ENCODE assay signal across 14 cellular contexts in the genomic region with DNA sequence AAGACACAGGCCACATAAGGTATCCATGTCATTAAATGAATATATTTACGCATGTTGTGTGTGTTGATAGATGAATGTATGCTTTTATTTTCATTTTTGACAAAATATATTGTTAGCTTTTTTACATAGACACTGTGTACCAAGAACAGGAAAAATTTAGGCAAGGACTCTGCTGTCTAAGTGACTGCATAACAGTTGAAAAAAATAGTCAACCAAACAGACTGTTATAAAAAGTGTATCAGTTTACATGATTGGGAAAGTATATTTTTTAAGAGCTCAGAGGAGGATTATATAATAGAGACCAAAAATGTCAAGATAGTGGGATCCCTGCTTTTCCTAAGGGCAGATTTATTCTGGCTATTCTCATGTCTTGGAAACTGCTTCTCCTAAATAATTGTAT.
DNase-seq lines count a peak whose midpoint lies in the region; FAIRE-seq and TF ChIP-seq lines count a peak whose summit lies in the region.
"Had no signal": no experiment of that assay in that cellular context is flagged by ENCODE, and none has a peak within 500 bp of the region (broad histone marks: within the 10 kb centered on the region; RNA-seq: fewer than 3 reads in every experiment).

No MANE protein-coding gene starts in this region.

- H4K20me1 ChIP-seq in GM23248 (ENCODE audit: insufficient read depth) (no peaks in the 10 kb centered on the region), H9 (ENCODE audit: control insufficient read depth, insufficient read depth, insufficient read length) (no peaks in the 10 kb centered on the region)

- H3K36me3 Mint-ChIP-seq in H9 (ENCODE audit: insufficient read depth in 1 of 3, low read depth in 3 of 3): no peaks in the 10 kb centered on the region
- H3K36me3 Mint-ChIP-seq: CD4-positive, alpha-beta memory T cell had no signal

- no peak overlapping the region for H3K4me2 ChIP-seq in GM23248 (ENCODE audit: unreplicated experiment)
- no peak overlapping the region for H3K4me2 ChIP-seq in H9 (ENCODE audit: insufficient read depth, insufficient read length, low read length)

- H3K9me3 Mint-ChIP-seq in H9: no peaks in the 10 kb centered on the region

- H3K14ac ChIP-seq in H9 (ENCODE audit: insufficient read depth, low read length): no peak overlapping the region

- H3K9me3 ChIP-seq in GM23248 (ENCODE audit: low read depth): no peaks in the 10 kb centered on the region
- H3K9me3 ChIP-seq in H9 (ENCODE audit: control insufficient read depth, low read depth, low read length): no peaks in the 10 kb centered on the region
- H3K9me3 ChIP-seq: BE2C had no signal

- TF ChIP-seq CTCF in choroid plexus epithelial cell (conservative IDR thresholded peaks at IDR 0.05; ENCODE audit: low read depth, low read length) (no peak), fibroblast of pulmonary artery (IDR thresholded peaks at IDR 0.05; ENCODE audit: low read length, missing control alignments) (no peak), H9 (conservative IDR thresholded peaks at IDR 0.05) (no peak)

- H2BK120ac ChIP-seq in H9 (ENCODE audit: low read depth, low read length, poor library complexity, severe bottlenecking): no peak overlapping the region

- H3K27ac ChIP-seq in GM23248 (no peak overlapping the region), H9 (ENCODE audit: insufficient read length, low read depth, low read length) (no peak overlapping the region)
- H3K27ac ChIP-seq: C4-2B had no signal

- no peak overlapping the region for H3K27ac Mint-ChIP-seq in H9
- H3K27ac Mint-ChIP-seq: CD4-positive, alpha-beta memory T cell; IgD-negative memory B cell had no signal

- H3K23ac ChIP-seq in H9 (ENCODE audit: insufficient read length, low read depth, low read length): no peak overlapping the region

- no peak overlapping the region for H2BK12ac ChIP-seq in H9 (ENCODE audit: insufficient read length, low read depth, low read length)

- H2AFZ ChIP-seq in GM23248: no peak overlapping the region
- no peak overlapping the region for H2AFZ ChIP-seq in H9 (ENCODE audit: low read length)

- H3K4me3 Mint-ChIP-seq in H9: no peak overlapping the region
- H3K4me3 Mint-ChIP-seq: CD4-positive, alpha-beta memory T cell; IgD-negative memory B cell had no signal

- H3K27me3 ChIP-seq in GM23248 (replicated peaks; ENCODE audit: insufficient read depth) (no peaks in the 10 kb centered on the region), H9 (ENCODE audit: insufficient read depth, low read length) (no peaks in the 10 kb centered on the region)
- H3K27me3 ChIP-seq: BE2C had no signal

- no peak overlapping the region for H3K4ac ChIP-seq in H9 (ENCODE audit: low read depth, low read length)

- DNase-seq in GM23248 (peak; percentile 3), choroid plexus epithelial cell (ENCODE audit: low read depth) (peak; percentile 41), fibroblast of pulmonary artery (ENCODE audit: low read depth) (peak; percentile 11), frontal cortex (ENCODE audit: low spot score in 2 of 2) (no peak), NCI-H2107 (lab: John Stamatoyannopoulos, UW) (no peak), NCI-H187 (lab: John Stamatoyannopoulos, UW) (no peak), H9 (no peak)
- DNase-seq: BE2C; CD4-positive, alpha-beta memory T cell; DMS79 had no signal

- in situ Hi-C loops in GM23248 (cut with MboI): no loop called here

- H2BK5ac ChIP-seq in H9 (ENCODE audit: insufficient read length, low read length): no peak overlapping the region

- no peak overlapping the region for H3K18ac ChIP-seq in H9 (ENCODE audit: insufficient read length, low read depth, low read length)

- H3K56ac ChIP-seq in H9 (ENCODE audit: insufficient read length, low read depth, low read length): no peak overlapping the region

- no peak overlapping the region for H3K9ac ChIP-seq in GM23248
- no peak overlapping the region for H3K9ac ChIP-seq in H9 (ENCODE audit: extremely low read depth, insufficient read length, low read length)

- no peak overlapping the region for H4K8ac ChIP-seq in H9 (replicated peaks; ENCODE audit: insufficient read length, low read depth, low read length)

- no peak overlapping the region for H2BK15ac ChIP-seq in H9 (ENCODE audit: low read depth, low read length)

- H3K36me3 ChIP-seq in GM23248 (ENCODE audit: low read depth): no peaks in the 10 kb centered on the region
- H3K36me3 ChIP-seq: BE2C had no signal

- no peaks in the 10 kb centered on the region for H3K23me2 ChIP-seq in H9 (ENCODE audit: insufficient read length, low read depth, low read length, poor library complexity, severe bottlenecking)

- H3K79me1 ChIP-seq in H9 (ENCODE audit: insufficient read depth, low read depth, low read length, poor library complexity, severe bottlenecking): no peaks in the 10 kb centered on the region

- H3K4me1 ChIP-seq in GM23248 (ENCODE audit: insufficient read depth): no peaks in the 10 kb centered on the region
- no peaks in the 10 kb centered on the region for H3K4me1 ChIP-seq in H9 (ENCODE audit: insufficient read depth, low read length)
- H3K4me1 ChIP-seq: BE2C had no signal

- H3K4me3 ChIP-seq in GM23248: no peak overlapping the region
- no peak overlapping the region for H3K4me3 ChIP-seq in choroid plexus epithelial cell (ENCODE audit: low read depth, low read length)
- H3K4me3 ChIP-seq in fibroblast of pulmonary artery (replicated peaks; ENCODE audit: low read depth, low read length): no peak overlapping the region

- H3K4me1 Mint-ChIP-seq in H9: no peaks in the 10 kb centered on the region
- H3K4me1 Mint-ChIP-seq: CD4-positive, alpha-beta memory T cell; IgD-negative memory B cell had no signal

- H3K9me2 ChIP-seq in GM23248 (ENCODE audit: insufficient read depth): no peaks in the 10 kb centered on the region; the same call in 1 of the 2 replicates

- no peak for FAIRE-seq in frontal cortex (lab: Jason Lieb, UNC)
- FAIRE-seq: A204.1, GM12891 had no signal

- no peak overlapping the region for H2AK5ac ChIP-seq in H9 (ENCODE audit: insufficient read length, low read length)

- H4K5ac ChIP-seq in H9 (ENCODE audit: insufficient read length, low read depth, low read length): no peak overlapping the region

- no peak overlapping the region for H3T11ph ChIP-seq in H9 (ENCODE audit: low read length)

- no peak overlapping the region for H4K91ac ChIP-seq in H9 (ENCODE audit: insufficient read length, low read depth, low read length)

- 85 to 94% methylated on average over 1 of the region's 1 CpG for WGBS in GM23248 (ENCODE audit: low coverage in 1 of 2, low lambda C conversion rate in 2 of 2, missing lambda C conversion rate in 2 of 2), 2 experiments
- no CpG with 5 or more reads among the region's 1 CpG for WGBS in H9 (ENCODE audit: extremely low coverage, insufficient read length, low lambda C conversion rate)

- H2BK20ac ChIP-seq in H9 (ENCODE audit: low read depth, low read length, poor library complexity, severe bottlenecking): no peak overlapping the region

- H3F3A ChIP-seq in GM23248 (ENCODE audit: insufficient read depth): no peaks in the 10 kb centered on the region

- no peaks in the 10 kb centered on the region for H3K27me3 Mint-ChIP-seq in H9 (ENCODE audit: low read depth)
- H3K27me3 Mint-ChIP-seq: CD4-positive, alpha-beta memory T cell; IgD-negative memory B cell had no signal

- H3K79me2 ChIP-seq in GM23248 (ENCODE audit: insufficient read depth) (no peaks in the 10 kb centered on the region), H9 (ENCODE audit: insufficient read depth, low read length) (no peaks in the 10 kb centered on the region)

Comparison
In these comparisons a context has a peak if more than half of its experiments do, and no peak if none do; other contexts are left out.
1. DNase-seq: peak in GM23248 (single experiment), choroid plexus epithelial cell (single experiment) and fibroblast of pulmonary artery (single experiment); none in frontal cortex (0 of 2), NCI-H2107 (single experiment), NCI-H187 (0 of 2) and H9 (single experiment).